Comparison of ENCODE assay signal across 8 cellular contexts in genomic region chr3:197599089-197599765, GRCh38. TPM values are rescaled to one million over a fixed set of nuclear protein-coding genes. Genes with fewer than 3 reads are reported as not detected.
A peak's percentile ranks its signal among the peaks of the same experiment; 100 is the strongest.
DNase-seq lines count a peak whose midpoint lies in the region; ATAC-seq and TF ChIP-seq lines count a peak whose summit lies in the region.

No MANE protein-coding gene starts in this region.

- H3K9me3 Mint-ChIP-seq in CD14-positive monocyte: peaks cover 0 to 5% (median 0%) of the 10 kb centered on the region in 7 donors
- H3K9me3 Mint-ChIP-seq in activated T-helper 2 cell treated with anti-CD3 and anti-CD28 coated beads, Interferon-gamma antibody, Interleukin-2, Interleukin-4, amounts not matched to agents 10 μg/mL and 5 μg/mL and 100 μg/mL, durations not matched to agents 14 hours and 24 hours and 36 hours: no peaks in the 10 kb centered on the region

- H2AFZ ChIP-seq in MM.1S (ENCODE audit: low read length): peak overlapping the region; percentile 7; the same call in 1 of the 2 replicates

- peak overlapping the region; percentile 53 for H3K4me2 ChIP-seq in MM.1S (ENCODE audit: low read depth, low read length)

- H3K4me1 ChIP-seq in MM.1S (ENCODE audit: low read length): peaks cover 4% of the 10 kb centered on the region
- peaks cover 10% of the 10 kb centered on the region for H3K4me1 ChIP-seq in vagina

- no peak overlapping the region for H3K27ac Mint-ChIP-seq in CD14-positive monocyte
- peak overlapping the region; percentile 33 for H3K27ac Mint-ChIP-seq in activated T-helper 2 cell treated with anti-CD3 and anti-CD28 coated beads, Interferon-gamma antibody, Interleukin-2, Interleukin-4, amounts not matched to agents 10 μg/mL and 5 μg/mL and 100 μg/mL, durations not matched to agents 14 hours and 24 hours and 36 hours

- H3K4me1 Mint-ChIP-seq in CD14-positive monocyte: no peaks in the 10 kb centered on the region
- H3K4me1 Mint-ChIP-seq in activated T-helper 2 cell treated with anti-CD3 and anti-CD28 coated beads, Interferon-gamma antibody, Interleukin-2, Interleukin-4, amounts not matched to agents 10 μg/mL and 5 μg/mL and 100 μg/mL, durations not matched to agents 14 hours and 24 hours and 36 hours (ENCODE audit: low read depth): peaks cover 16% of the 10 kb centered on the region

- TF ChIP-seq POLR2A in vagina (IDR thresholded peaks at IDR 0.05): no peak

- H3K79me2 ChIP-seq in MM.1S (ENCODE audit: low read length): no peaks in the 10 kb centered on the region

- H3K9ac ChIP-seq in MM.1S (ENCODE audit: low read length): peak overlapping the region; percentile 7; the same call in 1 of the 2 replicates

- no peaks in the 10 kb centered on the region for H3F3A ChIP-seq in MM.1S (ENCODE audit: insufficient read depth, low read length)

- TF ChIP-seq CTCF in CD14-positive monocyte (IDR thresholded peaks at IDR 0.05) (peak; percentile 96), MM.1S (IDR thresholded peaks at IDR 0.05; ENCODE audit: low read length) (peak; percentile 99), vagina (IDR thresholded peaks at IDR 0.05) (peak; percentile 65 to 84 (median 65))

- H4K20me1 ChIP-seq in MM.1S (ENCODE audit: insufficient read depth, low read length): no peaks in the 10 kb centered on the region

- H3K4me3 ChIP-seq in MM.1S (ENCODE audit: low read length) (no peak overlapping the region), vagina (peak overlapping the region in 1 of 2 donors; percentile 13)

- H3K27me3 ChIP-seq in MM.1S (replicated peaks; ENCODE audit: insufficient read depth, low read length): no peaks in the 10 kb centered on the region
- no peaks in the 10 kb centered on the region for H3K27me3 ChIP-seq in vagina

- H3K36me3 ChIP-seq in MM.1S (replicated peaks; ENCODE audit: insufficient read depth, low read length): no peaks in the 10 kb centered on the region
- H3K36me3 ChIP-seq in vagina: no peaks in the 10 kb centered on the region

- no peaks in the 10 kb centered on the region for H3K9me2 ChIP-seq in MM.1S (replicated peaks; ENCODE audit: insufficient read depth, low read length)

- peak; percentile 73 for DNase-seq in CD14-positive monocyte (ENCODE audit: low spot score)
- peak; percentile 85 for DNase-seq in MM.1S
- peak; percentile 74 for DNase-seq in activated T-helper 2 cell treated with anti-CD3 and anti-CD28 coated beads, Interferon-gamma antibody, Interleukin-2, Interleukin-4, amounts not matched to agents 10 μg/mL and 5 μg/mL and 100 μg/mL, durations not matched to agents 14 hours and 24 hours and 36 hours (ENCODE audit: low spot score)
- peak; percentile 68 for DNase-seq in globus pallidus (ENCODE audit: low spot score)
- DNase-seq in posterior vena cava (ENCODE audit: low spot score): peak; percentile 85
- peak in 1 of 2 donors; percentile 87 for DNase-seq in vagina (ENCODE audit: extremely low spot score in 2 of 2)
- DNase-seq in NCI-H526 (lab: John Stamatoyannopoulos, UW): no peak

- peak; percentile 84 for ATAC-seq in GM21447 (IDR thresholded peaks at IDR 0.05; ENCODE audit: unreplicated experiment)

- no peak overlapping the region for H3K27ac ChIP-seq in MM.1S (ENCODE audit: low read length)
- H3K27ac ChIP-seq in vagina: no peak overlapping the region

- H3K9me3 ChIP-seq in MM.1S (replicated peaks; ENCODE audit: insufficient read depth, low read length): no peaks in the 10 kb centered on the region
- H3K9me3 ChIP-seq in vagina: no peaks in the 10 kb centered on the region

- peaks cover 11 to 19% of the 10 kb centered on the region in 2 donors for H3K36me3 Mint-ChIP-seq in CD14-positive monocyte
- peaks cover 9% of the 10 kb centered on the region for H3K36me3 Mint-ChIP-seq in activated T-helper 2 cell treated with anti-CD3 and anti-CD28 coated beads, Interferon-gamma antibody, Interleukin-2, Interleukin-4, amounts not matched to agents 10 μg/mL and 5 μg/mL and 100 μg/mL, durations not matched to agents 14 hours and 24 hours and 36 hours (ENCODE audit: low read depth)

- intact Hi-C loops in CD14-positive monocyte (cut with micrococcal nuclease): loop anchor here in 1 of 2 donors (5.0 kb wide), 1 partner anchor 68 kb away; no protein-coding TSS in a partner anchor
- intact Hi-C loops in activated T-helper 2 cell treated with anti-CD3 and anti-CD28 coated beads, Interferon-gamma antibody, Interleukin-2, Interleukin-4, amounts not matched to agents 10 μg/mL and 5 μg/mL and 100 μg/mL, durations not matched to agents 14 hours and 24 hours and 36 hours (cut with micrococcal nuclease): loop anchor here (1.0 to 10.0 kb wide), 3 partner anchors 45 to 206 kb away; no protein-coding TSS in a partner anchor
- intact Hi-C loops in posterior vena cava (cut with DNase I): no loop called here
- intact Hi-C loops in vagina (cut with DNase I): no loop called here

- H3K4me3 Mint-ChIP-seq in CD14-positive monocyte: no peak overlapping the region
- no peak overlapping the region for H3K4me3 Mint-ChIP-seq in activated T-helper 2 cell treated with anti-CD3 and anti-CD28 coated beads, Interferon-gamma antibody, Interleukin-2, Interleukin-4, amounts not matched to agents 10 μg/mL and 5 μg/mL and 100 μg/mL, durations not matched to agents 14 hours and 24 hours and 36 hours (ENCODE audit: low read depth)

- peaks cover 0 to 3% (median 2%) of the 10 kb centered on the region in 3 donors for H3K27me3 Mint-ChIP-seq in CD14-positive monocyte (ENCODE audit: low read depth in 3 of 3)
- no peaks in the 10 kb centered on the region for H3K27me3 Mint-ChIP-seq in activated T-helper 2 cell treated with anti-CD3 and anti-CD28 coated beads, Interferon-gamma antibody, Interleukin-2, Interleukin-4, amounts not matched to agents 10 μg/mL and 5 μg/mL and 100 μg/mL, durations not matched to agents 14 hours and 24 hours and 36 hours (ENCODE audit: low read depth)

RNA-seq across cellular contexts. Expression of gene BDH1, which starts 43.5 kb away (rescaled TPM):
- polyA plus RNA-seq in CD14-positive monocyte: 1 to 10 TPM; 2.8 to 5.3 TPM
- total RNA-seq in activated T-helper 2 cell treated with anti-CD3 and anti-CD28 coated beads, Interferon-gamma antibody, Interleukin-2, Interleukin-4, amounts not matched to agents 10 μg/mL and 5 μg/mL and 100 μg/mL, durations not matched to agents 14 hours and 24 hours and 36 hours: 140 and 146 TPM in 2 replicates
- total RNA-seq in posterior vena cava: 1 to 10 TPM; 3.1 to 3.4 TPM
- 30.2 TPM for total RNA-seq in vagina

Comparison
In these comparisons a context has a peak if more than half of its experiments do, and no peak if none do; other contexts are left out.
1. DNase-seq: peak in CD14-positive monocyte (single experiment), MM.1S (single experiment), activated T-helper 2 cell treated with anti-CD3 and anti-CD28 coated beads, Interferon-gamma antibody, Interleukin-2, Interleukin-4, amounts not matched to agents 10 μg/mL and 5 μg/mL and 100 μg/mL, durations not matched to agents 14 hours and 24 hours and 36 hours (single experiment), globus pallidus (single experiment) and posterior vena cava (single experiment); none in NCI-H526 (0 of 2).
2. Peak in every context shown above with its lines, with median percentiles within 50 percentile points of each other: CTCF ChIP-seq.